ENCODE assay signal across 17 cellular contexts in genomic region chr7:156106107-156106426, GRCh38.
A peak's percentile ranks its signal among the peaks of the same experiment; 100 is the strongest.
DNase-seq lines count a peak whose midpoint lies in the region; ATAC-seq, FAIRE-seq and TF ChIP-seq lines count a peak whose summit lies in the region.
"Had no signal": no experiment of that assay in that cellular context is flagged by ENCODE, and none has a peak within 500 bp of the region (broad histone marks: within the 10 kb centered on the region; RNA-seq: fewer than 3 reads in every experiment).

No MANE protein-coding gene starts in this region.

- no peak overlapping the region for H2BK15ac ChIP-seq in H1 (ENCODE audit: low read length)

- TF ChIP-seq RAD21 in H1 (IDR thresholded peaks at IDR 0.05 in 1 of 2, conservative IDR thresholded peaks at IDR 0.05 in 1 of 2; ENCODE audit: low read depth in 2 of 2, low read length in 2 of 2) = no peak

- no peak overlapping the region for H3K18ac ChIP-seq in H1 (ENCODE audit: extremely low read depth, low read length)

- ATAC-seq in GM23338 (peak; percentile 61), GM21526 (IDR thresholded peaks at IDR 0.05; ENCODE audit: low FRiP score, unreplicated experiment) (no peak)
- ATAC-seq: A549; CD8-positive, alpha-beta T cell; GM12878; HCT116; HepG2 had no signal

- H3K4ac ChIP-seq in H1 (replicated peaks; ENCODE audit: insufficient read length, low read depth, low read length) = no peak overlapping the region

- H3K79me1 ChIP-seq in H1 (ENCODE audit: low read depth, low read length) = 0 out of 2 replicates have a peak, but pooled peaks cover 2% of the 10 kb centered on the region

- no peaks in the 10 kb centered on the region for H3K27me3 ChIP-seq in GM23338 (ENCODE audit: insufficient read depth)
- H3K27me3 ChIP-seq in H7 (ENCODE audit: control insufficient read depth, insufficient read depth, low read length) = no peaks in the 10 kb centered on the region
- no peaks in the 10 kb centered on the region; a peak in 1 of 7 replicates for H3K27me3 ChIP-seq in H1 (replicated peaks in 1 of 4; ENCODE audit: control insufficient read depth in 3 of 4, extremely low read depth in 1 of 4, insufficient read depth in 3 of 4, low read length in 3 of 4)
- H3K27me3 ChIP-seq in stomach = no peaks in the 10 kb centered on the region

- WGBS in H1 (ENCODE audit: extremely low coverage in 1 of 2, insufficient coverage in 1 of 2, insufficient read length in 1 of 2, insufficient replicate concordance in 2 of 2, low coverage in 1 of 2, low lambda C conversion rate in 2 of 2, missing lambda C conversion rate in 1 of 2), 2 experiments = 92% methylated on average over 9 of the region's 9 CpGs; no CpG with 5 or more reads in 1 of the 2 experiments
- 49 to 60% (median 57%) methylated on average over 9 of the region's 9 CpGs for WGBS in stomach, 5 donors

- H2BK5ac ChIP-seq in H1 (ENCODE audit: low read depth, low read length) = no peak overlapping the region

- peaks cover 9% of the 10 kb centered on the region; the same call in 1 of the 2 replicates for H3K23me2 ChIP-seq in H1 (ENCODE audit: low read depth, low read length)

- intact Hi-C loops in stomach (cut with DNase I; ENCODE audit: low total_unique reads) = no loop called here

- H3K36me3 ChIP-seq in GM23338 (ENCODE audit: insufficient read depth) (no peaks in the 10 kb centered on the region), H7 (replicated peaks; ENCODE audit: control insufficient read depth, insufficient read depth, low read length) (no peaks in the 10 kb centered on the region), H1 (ENCODE audit: control insufficient read depth in 2 of 4, insufficient read depth in 4 of 4, low read length in 3 of 4) (no peaks in the 10 kb centered on the region; a peak in 1 of 8 replicates), stomach (no peaks in the 10 kb centered on the region)
- H3K36me3 ChIP-seq: BE2C had no signal

- no peak overlapping the region for H3K9ac ChIP-seq in H1 (replicated peaks in 1 of 4; ENCODE audit: extremely low read depth in 1 of 4, low read depth in 3 of 4, low read length in 3 of 4)

- no peak for FAIRE-seq in H1 (lab: Jason Lieb, UNC)
- FAIRE-seq: A549, D721Med, GM12878, HepG2, HTR-8/SVneo had no signal

- no peak overlapping the region for H3K14ac ChIP-seq in H1 (ENCODE audit: insufficient read length)

- H4K20me1 ChIP-seq in GM23338 (replicated peaks; ENCODE audit: insufficient read depth) = no peaks in the 10 kb centered on the region
- peaks cover 0 to 3% of the 10 kb centered on the region in 2 experiments for H4K20me1 ChIP-seq in H1 (replicated peaks in 1 of 2; ENCODE audit: control insufficient read depth in 1 of 2, insufficient read depth in 2 of 2, low read length in 2 of 2)

- no peak overlapping the region for H4K91ac ChIP-seq in H1 (replicated peaks; ENCODE audit: insufficient read length, low read length)

- H3K36me3 Mint-ChIP-seq in GM23338 (ENCODE audit: low read depth) = no peaks in the 10 kb centered on the region
- H3K36me3 Mint-ChIP-seq: CD8-positive, alpha-beta T cell had no signal

- H3K4me1 ChIP-seq in GM23338 (ENCODE audit: insufficient read depth) (no peaks in the 10 kb centered on the region), H1 (replicated peaks in 1 of 4; ENCODE audit: control insufficient read depth in 3 of 4, insufficient read depth in 4 of 4, low read length in 3 of 4) (peaks cover 0 to 3% (median 0%) of the 10 kb centered on the region in 4 experiments; a peak in 1 of 7 replicates), stomach (no peaks in the 10 kb centered on the region)
- H3K4me1 ChIP-seq: A549, BE2C had no signal

- no peak overlapping the region for H3K4me3 ChIP-seq in GM23338
- H3K4me3 ChIP-seq in H7 (ENCODE audit: insufficient read depth, low read depth, low read length) = no peak overlapping the region
- H3K4me3 ChIP-seq in H1 (ENCODE audit: extremely low read depth in 1 of 4, insufficient read depth in 2 of 4, low read depth in 3 of 4, low read length in 4 of 4) = no peak overlapping the region
- no peak overlapping the region for H3K4me3 ChIP-seq in stomach
- H3K4me3 ChIP-seq: A549, GM12878 had no signal

- TF ChIP-seq CTCF in GM23338 (conservative IDR thresholded peaks at IDR 0.05; ENCODE audit: low read depth in 2 of 2) (no peak), H1 (IDR thresholded peaks at IDR 0.05; ENCODE audit: control extremely low read depth in 1 of 3, insufficient read depth in 1 of 3, low read depth in 1 of 3, low read length in 3 of 3) (no peak), stomach (IDR thresholded peaks at IDR 0.05) (no peak)

- H2BK20ac ChIP-seq in H1 (ENCODE audit: low read length) = no peak overlapping the region

- H3K27ac Mint-ChIP-seq in GM23338 = no peak overlapping the region
- H3K27ac Mint-ChIP-seq: CD8-positive, alpha-beta T cell had no signal

- H2BK12ac ChIP-seq in H1 (ENCODE audit: low read depth, low read length) = no peak overlapping the region

- no peak overlapping the region for H3K23ac ChIP-seq in H1 (ENCODE audit: insufficient read length)

- no peak for TF ChIP-seq POLR2A in H1 (IDR thresholded peaks at IDR 0.05; ENCODE audit: control extremely low read depth in 1 of 2, low read depth in 2 of 2, low read length in 2 of 2)
- TF ChIP-seq POLR2A in stomach (IDR thresholded peaks at IDR 0.05) = no peak

- H3K27me3 Mint-ChIP-seq in GM23338 (ENCODE audit: insufficient read depth, low read depth, poor library complexity) = peaks cover 2% of the 10 kb centered on the region

- no peak overlapping the region for H2AFZ ChIP-seq in GM23338
- peak overlapping the region; percentile 85; the same call in 1 of the 2 replicates for H2AFZ ChIP-seq in H1 (ENCODE audit: low read length)

- no peaks in the 10 kb centered on the region for H3K79me2 ChIP-seq in GM23338 (replicated peaks; ENCODE audit: insufficient read depth)
- H3K79me2 ChIP-seq in H1 (ENCODE audit: control insufficient read depth in 1 of 2, insufficient read depth in 2 of 2, low read length in 2 of 2) = no peaks in the 10 kb centered on the region

- CTCF ChIA-PET in H1 (lab: Charles Lee; ENCODE audit: partially characterized antibody) = no interaction called here

- no peak overlapping the region for H3K4me3 Mint-ChIP-seq in GM23338
- H3K4me3 Mint-ChIP-seq: CD8-positive, alpha-beta T cell had no signal

- DNase-seq in GM23338 (ENCODE audit: low spot score) (no peak), H7 (peak; percentile 69), H1 (ENCODE audit: low read depth in 1 of 2, low spot score in 2 of 2) (no peak), stomach (peak; percentile 21), germinal center (ENCODE audit: low spot score) (no peak)
- DNase-seq: BE2C; CD8-positive, alpha-beta T cell; COR-L47; DMS153 had no signal

- peaks cover 5% of the 10 kb centered on the region; the same call in 1 of the 3 replicates for H3K4me1 Mint-ChIP-seq in GM23338

- TF ChIP-seq EP300 in H1 (IDR thresholded peaks at IDR 0.05; ENCODE audit: borderline replicate concordance in 1 of 2, low read depth in 2 of 2, low read length in 2 of 2) (no peak), stomach (IDR thresholded peaks at IDR 0.05) (no peak)

- no peak overlapping the region for H2AK5ac ChIP-seq in H1 (ENCODE audit: low read depth, low read length)

- H3K9me2 ChIP-seq in GM23338 (ENCODE audit: insufficient read depth) = no peaks in the 10 kb centered on the region

- H2BK120ac ChIP-seq in H1 (replicated peaks; ENCODE audit: low read depth, low read length) = no peak overlapping the region

- 0 out of 4 replicates have a peak, but pooled peaks cover 0 to 4% of the 10 kb centered on the region in 2 experiments for H3K9me3 ChIP-seq in H1 (ENCODE audit: insufficient read depth in 2 of 2, low read depth in 1 of 2, low read length in 1 of 2)
- no peaks in the 10 kb centered on the region for H3K9me3 ChIP-seq in stomach
- H3K9me3 ChIP-seq: A549, BE2C had no signal

- H3K27ac ChIP-seq in GM23338 (ENCODE audit: low read depth) (no peak overlapping the region), H1 (ENCODE audit: low read depth, low read length) (no peak overlapping the region), stomach (no peak overlapping the region)
- H3K27ac ChIP-seq: A549, C4-2B had no signal

- H3K4me2 ChIP-seq in GM23338 (no peak overlapping the region), H1 (ENCODE audit: insufficient read depth in 1 of 2, low read depth in 2 of 2, low read length in 2 of 2) (no peak overlapping the region)
- H3K4me2 ChIP-seq: A549 had no signal

- no peaks in the 10 kb centered on the region for H3F3A ChIP-seq in GM23338 (replicated peaks; ENCODE audit: low read depth)

- H4K5ac ChIP-seq in H1 (ENCODE audit: insufficient read length, low read depth, low read length) = no peak overlapping the region

- peaks cover 2% of the 10 kb centered on the region; the same call in 1 of the 3 replicates for H3K9me3 Mint-ChIP-seq in GM23338
- H3K9me3 Mint-ChIP-seq: CD8-positive, alpha-beta T cell had no signal

- POLR2A ChIA-PET in H1 (lab: Charles Lee; ENCODE audit: partially characterized antibody) = no interaction called here

- no peak overlapping the region for H4K8ac ChIP-seq in H1 (ENCODE audit: extremely low read depth, insufficient read depth, low read length)

- H3K56ac ChIP-seq in H1 (replicated peaks; ENCODE audit: insufficient read length, low read depth, low read length) = no peak overlapping the region

TF ChIP-seq in GM23338, 12 proteins besides CTCF, POLR2A, EP300 and RAD21 (continues in another document):
- TF ChIP-seq ETS1 (IDR thresholded peaks at IDR 0.05) (no peak), STAT1 (IDR thresholded peaks at IDR 0.05; ENCODE audit: unreplicated experiment) (no peak), NANOG (IDR thresholded peaks at IDR 0.05; ENCODE audit: borderline replicate concordance) (no peak)

TF ChIP-seq in H1, 55 proteins besides CTCF, POLR2A, EP300 and RAD21:
- no peak for TF ChIP-seq SAP30 (IDR thresholded peaks at IDR 0.05; ENCODE audit: insufficient read depth, insufficient replicate concordance, low read length)
- no peak for TF ChIP-seq BRCA1 (IDR thresholded peaks at IDR 0.05; ENCODE audit: low read depth, low read length)
- TF ChIP-seq MAFK (IDR thresholded peaks at IDR 0.05; ENCODE audit: low read depth, low read length) = no peak

Comparison
In these comparisons a context has a peak if more than half of its experiments do, and no peak if none do; other contexts are left out.
1. DNase-seq: peak in H7 (single experiment) and stomach (single experiment); none in GM23338 (single experiment), H1 (0 of 2) and germinal center (single experiment).